In genomic region chr19:6460099-6460884, GRCh38 we compare ENCODE assay signal across 1 cellular context.
TF ChIP-seq lines count a peak whose summit lies in the region.

No MANE protein-coding gene starts in this region.

TF ChIP-seq in HepG2, 621 proteins besides CTCF, POLR2A, EP300 and RAD21 (continued from another document and continues in another):
- TF ChIP-seq, protein P1, sequence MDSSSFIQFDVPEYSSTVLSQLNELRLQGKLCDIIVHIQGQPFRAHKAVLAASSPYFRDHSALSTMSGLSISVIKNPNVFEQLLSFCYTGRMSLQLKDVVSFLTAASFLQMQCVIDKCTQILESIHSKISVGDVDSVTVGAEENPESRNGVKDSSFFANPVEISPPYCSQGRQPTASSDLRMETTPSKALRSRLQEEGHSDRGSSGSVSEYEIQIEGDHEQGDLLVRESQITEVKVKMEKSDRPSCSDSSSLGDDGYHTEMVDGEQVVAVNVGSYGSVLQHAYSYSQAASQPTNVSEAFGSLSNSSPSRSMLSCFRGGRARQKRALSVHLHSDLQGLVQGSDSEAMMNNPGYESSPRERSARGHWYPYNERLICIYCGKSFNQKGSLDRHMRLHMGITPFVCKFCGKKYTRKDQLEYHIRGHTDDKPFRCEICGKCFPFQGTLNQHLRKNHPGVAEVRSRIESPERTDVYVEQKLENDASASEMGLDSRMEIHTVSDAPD (CRISPR knock-in tag; IDR thresholded peaks at IDR 0.05), result no peak
- TF ChIP-seq ZBTB7A (CRISPR knock-in tag; IDR thresholded peaks at IDR 0.05), result no peak
- TF ChIP-seq ZNF569 (CRISPR knock-in tag; IDR thresholded peaks at IDR 0.05; ENCODE audit: borderline replicate concordance), result no peak
- peak; percentile 75 for TF ChIP-seq SAP130 (CRISPR knock-in tag; IDR thresholded peaks at IDR 0.05; ENCODE audit: low read depth)
- TF ChIP-seq WIZ (CRISPR knock-in tag; IDR thresholded peaks at IDR 0.05), result no peak
- peak; percentile 74 for TF ChIP-seq THAP11 (CRISPR knock-in tag; IDR thresholded peaks at IDR 0.05)
- TF ChIP-seq RFX1 (IDR thresholded peaks at IDR 0.05), result no peak
- TF ChIP-seq MYNN (CRISPR knock-in tag; IDR thresholded peaks at IDR 0.05; ENCODE audit: low read depth), result no peak
- TF ChIP-seq PITX1 (CRISPR knock-in tag; IDR thresholded peaks at IDR 0.05), result no peak; the same call in 1 of the 2 replicates
- no peak for TF ChIP-seq XBP1 (CRISPR knock-in tag; IDR thresholded peaks at IDR 0.05)
- TF ChIP-seq KLF13 (CRISPR knock-in tag; IDR thresholded peaks at IDR 0.05), result no peak
- TF ChIP-seq KDM5A (IDR thresholded peaks at IDR 0.05; ENCODE audit: borderline replicate concordance, low read length), result peak; percentile 36; the same call in 1 of the 2 replicates
- peak; percentile 82 for TF ChIP-seq HDAC1 (CRISPR knock-in tag; IDR thresholded peaks at IDR 0.05)
- no peak for TF ChIP-seq SMAD9 (CRISPR knock-in tag; IDR thresholded peaks at IDR 0.05)
- TF ChIP-seq SIN3B (IDR thresholded peaks at IDR 0.05; ENCODE audit: low read length), result no peak
- no peak for TF ChIP-seq MED13 (CRISPR knock-in tag; IDR thresholded peaks at IDR 0.05)
- TF ChIP-seq RORA (CRISPR knock-in tag; IDR thresholded peaks at IDR 0.05), result no peak
- TF ChIP-seq ZNF788 (CRISPR knock-in tag; IDR thresholded peaks at IDR 0.05; ENCODE audit: borderline replicate concordance), result no peak; the same call in 1 of the 2 replicates
- TF ChIP-seq REXO4 (CRISPR knock-in tag; IDR thresholded peaks at IDR 0.05; ENCODE audit: borderline replicate concordance), result no peak
- TF ChIP-seq LCORL (IDR thresholded peaks at IDR 0.05), result no peak
- TF ChIP-seq LCORL (CRISPR knock-in tag; IDR thresholded peaks at IDR 0.05), result peak; percentile 20; the same call in 1 of the 2 replicates
- 0 out of 2 replicates have a peak, but pooled peaks have one; percentile 37 for TF ChIP-seq ZNF430 (CRISPR knock-in tag; IDR thresholded peaks at IDR 0.05)
- no peak for TF ChIP-seq SUZ12 (IDR thresholded peaks at IDR 0.05; ENCODE audit: low read depth, low read length)
- TF ChIP-seq ZNF563 (CRISPR knock-in tag; IDR thresholded peaks at IDR 0.05), result no peak
- no peak for TF ChIP-seq ZNF713 (CRISPR knock-in tag; IDR thresholded peaks at IDR 0.05)
- no peak for TF ChIP-seq CBX5 (CRISPR knock-in tag; IDR thresholded peaks at IDR 0.05; ENCODE audit: borderline replicate concordance)
- peak; percentile 72 for TF ChIP-seq PHF8 (CRISPR knock-in tag; IDR thresholded peaks at IDR 0.05)
- 0 out of 2 replicates have a peak, but pooled peaks have one; percentile 81 for TF ChIP-seq ZNF761 (CRISPR knock-in tag; conservative IDR thresholded peaks at IDR 0.05)
- no peak for TF ChIP-seq EZH2 (conservative IDR thresholded peaks at IDR 0.05; ENCODE audit: low read depth, low read length)
- no peak for TF ChIP-seq ZNF737 (CRISPR knock-in tag; IDR thresholded peaks at IDR 0.05; ENCODE audit: borderline replicate concordance)
- TF ChIP-seq TGIF2 (CRISPR knock-in tag; IDR thresholded peaks at IDR 0.05), result no peak; the same call in 1 of the 2 replicates
- TF ChIP-seq ZMYM3 (CRISPR knock-in tag; IDR thresholded peaks at IDR 0.05), result peak; percentile 74
- 0 out of 2 replicates have a peak, but pooled peaks have one; percentile 43 for TF ChIP-seq KDM4B (CRISPR knock-in tag; IDR thresholded peaks at IDR 0.05)
- TF ChIP-seq, protein P2, sequence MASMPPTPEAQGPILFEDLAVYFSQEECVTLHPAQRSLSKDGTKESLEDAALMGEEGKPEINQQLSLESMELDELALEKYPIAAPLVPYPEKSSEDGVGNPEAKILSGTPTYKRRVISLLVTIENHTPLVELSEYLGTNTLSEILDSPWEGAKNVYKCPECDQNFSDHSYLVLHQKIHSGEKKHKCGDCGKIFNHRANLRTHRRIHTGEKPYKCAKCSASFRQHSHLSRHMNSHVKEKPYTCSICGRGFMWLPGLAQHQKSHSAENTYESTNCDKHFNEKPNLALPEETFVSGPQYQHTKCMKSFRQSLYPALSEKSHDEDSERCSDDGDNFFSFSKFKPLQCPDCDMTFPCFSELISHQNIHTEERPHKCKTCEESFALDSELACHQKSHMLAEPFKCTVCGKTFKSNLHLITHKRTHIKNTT (CRISPR knock-in tag; IDR thresholded peaks at IDR 0.05), result no peak
- no peak for TF ChIP-seq HOXA9 (CRISPR knock-in tag; IDR thresholded peaks at IDR 0.05; ENCODE audit: borderline replicate concordance)
- no peak for TF ChIP-seq RBAK (CRISPR knock-in tag; IDR thresholded peaks at IDR 0.05)
- TF ChIP-seq ZBTB7B (CRISPR knock-in tag; IDR thresholded peaks at IDR 0.05), result peak; percentile 92
- TF ChIP-seq, protein P3, sequence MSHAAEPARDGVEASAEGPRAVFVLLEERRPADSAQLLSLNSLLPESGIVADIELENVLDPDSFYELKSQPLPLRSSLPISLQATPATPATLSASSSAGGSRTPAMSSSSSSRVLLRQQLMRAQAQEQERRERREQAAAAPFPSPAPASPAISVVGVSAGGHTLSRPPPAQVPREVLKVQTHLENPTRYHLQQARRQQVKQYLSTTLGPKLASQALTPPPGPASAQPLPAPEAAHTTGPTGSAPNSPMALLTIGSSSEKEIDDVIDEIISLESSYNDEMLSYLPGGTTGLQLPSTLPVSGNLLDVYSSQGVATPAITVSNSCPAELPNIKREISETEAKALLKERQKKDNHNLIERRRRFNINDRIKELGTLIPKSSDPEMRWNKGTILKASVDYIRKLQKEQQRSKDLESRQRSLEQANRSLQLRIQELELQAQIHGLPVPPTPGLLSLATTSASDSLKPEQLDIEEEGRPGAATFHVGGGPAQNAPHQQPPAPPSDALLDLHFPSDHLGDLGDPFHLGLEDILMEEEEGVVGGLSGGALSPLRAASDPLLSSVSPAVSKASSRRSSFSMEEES (CRISPR knock-in tag; IDR thresholded peaks at IDR 0.05), result peak; percentile 38; the same call in 1 of the 2 replicates
- TF ChIP-seq CREM (IDR thresholded peaks at IDR 0.05), result no peak
- no peak for TF ChIP-seq CREM (CRISPR knock-in tag; IDR thresholded peaks at IDR 0.05)
- no peak for TF ChIP-seq ZNF644 (CRISPR knock-in tag; IDR thresholded peaks at IDR 0.05; ENCODE audit: low read depth)
- TF ChIP-seq, protein P4, sequence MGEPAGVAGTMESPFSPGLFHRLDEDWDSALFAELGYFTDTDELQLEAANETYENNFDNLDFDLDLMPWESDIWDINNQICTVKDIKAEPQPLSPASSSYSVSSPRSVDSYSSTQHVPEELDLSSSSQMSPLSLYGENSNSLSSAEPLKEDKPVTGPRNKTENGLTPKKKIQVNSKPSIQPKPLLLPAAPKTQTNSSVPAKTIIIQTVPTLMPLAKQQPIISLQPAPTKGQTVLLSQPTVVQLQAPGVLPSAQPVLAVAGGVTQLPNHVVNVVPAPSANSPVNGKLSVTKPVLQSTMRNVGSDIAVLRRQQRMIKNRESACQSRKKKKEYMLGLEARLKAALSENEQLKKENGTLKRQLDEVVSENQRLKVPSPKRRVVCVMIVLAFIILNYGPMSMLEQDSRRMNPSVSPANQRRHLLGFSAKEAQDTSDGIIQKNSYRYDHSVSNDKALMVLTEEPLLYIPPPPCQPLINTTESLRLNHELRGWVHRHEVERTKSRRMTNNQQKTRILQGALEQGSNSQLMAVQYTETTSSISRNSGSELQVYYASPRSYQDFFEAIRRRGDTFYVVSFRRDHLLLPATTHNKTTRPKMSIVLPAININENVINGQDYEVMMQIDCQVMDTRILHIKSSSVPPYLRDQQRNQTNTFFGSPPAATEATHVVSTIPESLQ (CRISPR knock-in tag; conservative IDR thresholded peaks at IDR 0.05), result no peak
- TF ChIP-seq ZNF670 (CRISPR knock-in tag; IDR thresholded peaks at IDR 0.05; ENCODE audit: borderline replicate concordance), result no peak
- TF ChIP-seq ATF5 (CRISPR knock-in tag; IDR thresholded peaks at IDR 0.05; ENCODE audit: low read depth), result no peak
- TF ChIP-seq UBTF (CRISPR knock-in tag; IDR thresholded peaks at IDR 0.05), result peak; percentile 40; the same call in 1 of the 2 replicates
- no peak for TF ChIP-seq ZNF441 (CRISPR knock-in tag; IDR thresholded peaks at IDR 0.05; ENCODE audit: borderline replicate concordance)
- TF ChIP-seq MZF1 (CRISPR knock-in tag; IDR thresholded peaks at IDR 0.05; ENCODE audit: borderline replicate concordance), result no peak
- TF ChIP-seq ZHX2 (IDR thresholded peaks at IDR 0.05; ENCODE audit: low read depth), result no peak
- no peak for TF ChIP-seq ZHX2 (CRISPR knock-in tag; IDR thresholded peaks at IDR 0.05; ENCODE audit: borderline replicate concordance)
- TF ChIP-seq ZSCAN29 (CRISPR knock-in tag; conservative IDR thresholded peaks at IDR 0.05), result peak; percentile 77
- TF ChIP-seq GTF3A (CRISPR knock-in tag; conservative IDR thresholded peaks at IDR 0.05), result peak; percentile 53; the same call in 1 of the 2 replicates
- TF ChIP-seq RELA (CRISPR knock-in tag; IDR thresholded peaks at IDR 0.05), result no peak
- 0 out of 2 replicates have a peak, but pooled peaks have one; percentile 69 for TF ChIP-seq ZNF775 (CRISPR knock-in tag; IDR thresholded peaks at IDR 0.05; ENCODE audit: borderline replicate concordance)
- no peak for TF ChIP-seq GLI4 (CRISPR knock-in tag; IDR thresholded peaks at IDR 0.05; ENCODE audit: borderline replicate concordance)
- peak; percentile 28; the same call in 1 of the 2 replicates for TF ChIP-seq NCOA2 (CRISPR knock-in tag; IDR thresholded peaks at IDR 0.05)
- TF ChIP-seq SPEN (CRISPR knock-in tag; IDR thresholded peaks at IDR 0.05; ENCODE audit: low read depth), result no peak
- TF ChIP-seq, protein P5, sequence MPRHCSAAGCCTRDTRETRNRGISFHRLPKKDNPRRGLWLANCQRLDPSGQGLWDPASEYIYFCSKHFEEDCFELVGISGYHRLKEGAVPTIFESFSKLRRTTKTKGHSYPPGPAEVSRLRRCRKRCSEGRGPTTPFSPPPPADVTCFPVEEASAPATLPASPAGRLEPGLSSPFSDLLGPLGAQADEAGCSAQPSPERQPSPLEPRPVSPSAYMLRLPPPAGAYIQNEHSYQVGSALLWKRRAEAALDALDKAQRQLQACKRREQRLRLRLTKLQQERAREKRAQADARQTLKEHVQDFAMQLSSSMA (CRISPR knock-in tag; IDR thresholded peaks at IDR 0.05), result 0 out of 2 replicates have a peak, but pooled peaks have one; percentile 58
- TF ChIP-seq NCOA5 (CRISPR knock-in tag; IDR thresholded peaks at IDR 0.05), result no peak
- TF ChIP-seq, protein P6, sequence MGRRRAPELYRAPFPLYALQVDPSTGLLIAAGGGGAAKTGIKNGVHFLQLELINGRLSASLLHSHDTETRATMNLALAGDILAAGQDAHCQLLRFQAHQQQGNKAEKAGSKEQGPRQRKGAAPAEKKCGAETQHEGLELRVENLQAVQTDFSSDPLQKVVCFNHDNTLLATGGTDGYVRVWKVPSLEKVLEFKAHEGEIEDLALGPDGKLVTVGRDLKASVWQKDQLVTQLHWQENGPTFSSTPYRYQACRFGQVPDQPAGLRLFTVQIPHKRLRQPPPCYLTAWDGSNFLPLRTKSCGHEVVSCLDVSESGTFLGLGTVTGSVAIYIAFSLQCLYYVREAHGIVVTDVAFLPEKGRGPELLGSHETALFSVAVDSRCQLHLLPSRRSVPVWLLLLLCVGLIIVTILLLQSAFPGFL (CRISPR knock-in tag; IDR thresholded peaks at IDR 0.05), result no peak
